In the genomic region with DNA sequence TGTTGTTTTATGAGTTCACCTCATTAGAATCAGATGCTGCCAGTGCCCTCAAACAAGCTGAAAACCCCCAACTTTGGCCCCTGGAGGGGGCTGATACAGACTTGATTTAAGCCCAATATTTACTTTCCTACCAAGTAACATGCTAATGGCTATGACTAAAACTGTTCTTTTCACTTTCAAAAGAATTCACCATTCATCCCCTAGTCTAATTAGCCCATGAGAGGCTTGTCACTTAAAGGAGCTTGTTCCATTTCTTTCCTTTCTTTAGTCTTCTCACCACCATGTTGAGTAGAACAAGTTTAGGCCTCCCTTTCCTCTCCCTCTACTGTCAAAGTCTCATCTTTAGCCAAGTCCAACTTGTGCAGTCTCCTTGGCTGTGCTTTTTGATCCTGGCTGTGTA, we compare ENCODE assay signal across 1 cellular context.
TF ChIP-seq lines count a peak whose summit lies in the region.

No MANE protein-coding gene starts in this region.

TF ChIP-seq in H1, 55 proteins besides CTCF, POLR2A, EP300 and RAD21:
- TF ChIP-seq ASH2L (IDR thresholded peaks at IDR 0.05; ENCODE audit: low read length) (no peak), SIX5 (IDR thresholded peaks at IDR 0.05; ENCODE audit: low read depth, low read length) (no peak), TAF7 (optimal IDR thresholded peaks at IDR 0.05; ENCODE audit: borderline replicate concordance, low read depth, low read length) (no peak), CREB1 (IDR thresholded peaks at IDR 0.05) (no peak), SUZ12 (IDR thresholded peaks at IDR 0.05; ENCODE audit: low read length) (no peak), KDM4A (IDR thresholded peaks at IDR 0.05; ENCODE audit: low read depth, low read length, severe bottlenecking) (no peak), RXRA (IDR thresholded peaks at IDR 0.05; ENCODE audit: insufficient read depth, low read depth, low read length) (no peak), SIRT6 (IDR thresholded peaks at IDR 0.05; ENCODE audit: low read length) (no peak), CEBPB (IDR thresholded peaks at IDR 0.05; ENCODE audit: low read depth, low read length) (no peak), SRF (IDR thresholded peaks at IDR 0.05; ENCODE audit: low read depth, low read length) (no peak)
